In the genomic region with DNA sequence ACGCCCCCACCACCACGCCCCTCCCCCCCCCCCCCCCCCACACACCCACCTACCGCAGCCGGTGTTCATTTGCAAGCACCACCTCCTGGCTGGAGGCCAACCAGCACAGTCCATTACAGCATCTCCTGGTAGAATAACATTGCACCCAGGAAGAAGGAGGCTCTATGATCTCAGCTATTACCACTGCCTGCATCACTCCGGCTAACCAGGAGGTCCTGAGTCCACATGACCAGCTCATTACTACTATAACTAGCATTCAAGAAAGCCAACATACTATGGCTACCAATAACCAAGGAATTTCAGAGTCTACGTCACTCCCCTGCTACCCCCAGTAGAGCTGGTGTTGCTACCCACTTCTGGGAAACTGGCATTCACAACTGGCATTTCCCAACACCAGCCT, we compare ENCODE assay signal across 1 cellular context.
TF ChIP-seq lines count a peak whose summit lies in the region.

No MANE protein-coding gene starts in this region.

TF ChIP-seq in SK-N-SH, 30 proteins besides CTCF, POLR2A, EP300 and RAD21 (continued from another document):
- TF ChIP-seq, protein P1, sequence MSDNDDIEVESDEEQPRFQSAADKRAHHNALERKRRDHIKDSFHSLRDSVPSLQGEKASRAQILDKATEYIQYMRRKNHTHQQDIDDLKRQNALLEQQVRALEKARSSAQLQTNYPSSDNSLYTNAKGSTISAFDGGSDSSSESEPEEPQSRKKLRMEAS (IDR thresholded peaks at IDR 0.05; ENCODE audit: low read depth): no peak
- TF ChIP-seq JUND (IDR thresholded peaks at IDR 0.05) (no peak), RXRA (IDR thresholded peaks at IDR 0.05; ENCODE audit: borderline replicate concordance, low read depth) (no peak), NFIC (IDR thresholded peaks at IDR 0.05; ENCODE audit: borderline replicate concordance) (no peak), IRF3 (IDR thresholded peaks at IDR 0.05; ENCODE audit: low read depth, low read length) (no peak)
